ENCODE assay signal across 9 cellular contexts in the genomic region with DNA sequence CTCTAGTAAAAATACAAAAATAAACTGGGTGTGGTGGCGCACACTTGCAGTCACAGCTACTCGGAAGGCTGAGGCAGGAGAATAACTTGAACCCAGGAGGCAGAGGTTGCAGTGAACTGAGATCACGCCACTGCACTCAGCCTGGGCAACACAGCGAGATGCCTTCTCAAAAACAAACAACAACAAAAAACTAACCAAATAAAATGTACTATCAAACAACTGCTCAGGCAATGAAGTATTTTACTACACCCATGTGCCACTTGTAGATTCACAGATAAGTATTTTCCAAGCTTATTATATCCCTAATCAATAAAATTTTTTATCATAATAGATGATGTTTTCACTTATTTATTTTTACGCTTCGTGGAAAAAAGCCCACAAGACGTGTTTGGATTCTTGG. TPM values are rescaled to one million over a fixed set of nuclear protein-coding genes. Genes with fewer than 3 reads are reported as not detected.
DNase-seq lines count a peak whose midpoint lies in the region; ATAC-seq, FAIRE-seq and TF ChIP-seq lines count a peak whose summit lies in the region.
"Had no signal": no experiment of that assay in that cellular context is flagged by ENCODE, and none has a peak within 500 bp of the region (broad histone marks: within the 10 kb centered on the region; RNA-seq: fewer than 3 reads in every experiment).

No MANE protein-coding gene starts in this region.

- H3K27me3 Mint-ChIP-seq in HFFc6 (ENCODE audit: insufficient read depth), result no peaks in the 10 kb centered on the region; the same call in 1 of the 2 replicates
- no peaks in the 10 kb centered on the region for H3K27me3 Mint-ChIP-seq in activated CD8-positive, alpha-beta T cell treated with anti-CD3 and anti-CD28 coated beads, Interleukin-2, amount 10 ng/mL, durations not matched to agents 7 days and 5 days (ENCODE audit: low read depth)

- no peaks in the 10 kb centered on the region for H3K4me1 ChIP-seq in iPS-15b (ENCODE audit: control insufficient read depth, insufficient read depth, low read length)

- H3K4me3 ChIP-seq in iPS-15b (ENCODE audit: low read depth, low read length), result peak overlapping the region; percentile 87

- no peak overlapping the region for H3K9ac ChIP-seq in iPS-15b (ENCODE audit: low read depth, low read length)

- DNase-seq in HFFc6 (no peak), globus pallidus (ENCODE audit: low spot score) (no peak), HTR-8/SVneo (ENCODE audit: insufficient read length, low spot score) (no peak), frontal cortex (ENCODE audit: low spot score in 2 of 2) (no peak), sciatic nerve (ENCODE audit: low spot score) (no peak)
- DNase-seq in activated CD8-positive, alpha-beta T cell treated with anti-CD3 and anti-CD28 coated beads, Interleukin-2, amount 10 ng/mL, durations not matched to agents 7 days and 5 days, result no peak
- DNase-seq in stimulated activated effector memory CD8-positive, alpha-beta T cell treated with anti-CD3 and anti-CD28 coated beads, Interleukin-12 subunit alpha, Interleukin-12 subunit beta, amount 100 ng/mL, for 72 hours (ENCODE audit: low spot score in 2 of 2), result peak in 1 of 2 donors; percentile 55

- no peaks in the 10 kb centered on the region for H3K36me3 ChIP-seq in iPS-15b (ENCODE audit: control insufficient read depth, insufficient read depth, low read length)

- peaks cover 15% of the 10 kb centered on the region for H3K4me1 Mint-ChIP-seq in HFFc6 (ENCODE audit: low read depth)
- peaks cover 18% of the 10 kb centered on the region for H3K4me1 Mint-ChIP-seq in activated CD8-positive, alpha-beta T cell treated with anti-CD3 and anti-CD28 coated beads, Interleukin-2, amount 10 ng/mL, durations not matched to agents 7 days and 5 days (ENCODE audit: low read depth)
- peaks cover 6% of the 10 kb centered on the region for H3K4me1 Mint-ChIP-seq in stimulated activated effector memory CD8-positive, alpha-beta T cell treated with anti-CD3 and anti-CD28 coated beads, Interleukin-12 subunit alpha, Interleukin-12 subunit beta, amount 100 ng/mL, for 72 hours

- no peak for FAIRE-seq in HTR-8/SVneo (lab: Jason Lieb, UNC)
- no peak for FAIRE-seq in frontal cortex (lab: Jason Lieb, UNC)
- FAIRE-seq: urothelium cell line had no signal

- H3K27me3 ChIP-seq in iPS-15b (ENCODE audit: control insufficient read depth, insufficient read depth, low read length), result no peaks in the 10 kb centered on the region

- intact Hi-C loops in sciatic nerve (cut with DNase I), result no loop called here

- H3K9me3 Mint-ChIP-seq in HFFc6, result no peaks in the 10 kb centered on the region
- no peaks in the 10 kb centered on the region for H3K9me3 Mint-ChIP-seq in activated CD8-positive, alpha-beta T cell treated with anti-CD3 and anti-CD28 coated beads, Interleukin-2, amount 10 ng/mL, durations not matched to agents 7 days and 5 days (ENCODE audit: insufficient read depth)
- H3K9me3 Mint-ChIP-seq in stimulated activated effector memory CD8-positive, alpha-beta T cell treated with anti-CD3 and anti-CD28 coated beads, Interleukin-12 subunit alpha, Interleukin-12 subunit beta, amount 100 ng/mL, for 72 hours, result no peaks in the 10 kb centered on the region

- POLR2A ChIA-PET in activated CD8-positive, alpha-beta T cell treated with anti-CD3 and anti-CD28 coated beads, Interleukin-2, amount 10 ng/mL, durations not matched to agents 7 days and 5 days (lab: Charles Lee), result interaction anchor here (3.1 kb wide), 1 partner anchor 31 kb away, joined by 16 read pairs; a partner anchor contains a TSS

- no peaks in the 10 kb centered on the region for H3K9me3 ChIP-seq in iPS-15b (ENCODE audit: control insufficient read depth, insufficient read depth, low read length)

- CTCF ChIA-PET in activated CD8-positive, alpha-beta T cell treated with anti-CD3 and anti-CD28 coated beads, Interleukin-2, amount 10 ng/mL, durations not matched to agents 7 days and 5 days (lab: Charles Lee), result interaction anchor here (1.5 kb wide), 1 partner anchor 457 kb away, joined by 4 read pairs; a partner anchor contains a TSS

- ATAC-seq in activated CD8-positive, alpha-beta T cell treated with anti-CD3 and anti-CD28 coated beads, Interleukin-2, amount 10 ng/mL, durations not matched to agents 7 days and 5 days, result no peak
- no peak for ATAC-seq in stimulated activated effector memory CD8-positive, alpha-beta T cell treated with anti-CD3 and anti-CD28 coated beads, Interleukin-12 subunit alpha, Interleukin-12 subunit beta, amount 100 ng/mL, for 72 hours
- no peak for ATAC-seq in sciatic nerve

- H3K4me3 Mint-ChIP-seq in HFFc6, result peak overlapping the region; percentile 97
- H3K4me3 Mint-ChIP-seq in activated CD8-positive, alpha-beta T cell treated with anti-CD3 and anti-CD28 coated beads, Interleukin-2, amount 10 ng/mL, durations not matched to agents 7 days and 5 days, result peak overlapping the region; percentile 97
- H3K4me3 Mint-ChIP-seq in stimulated activated effector memory CD8-positive, alpha-beta T cell treated with anti-CD3 and anti-CD28 coated beads, Interleukin-12 subunit alpha, Interleukin-12 subunit beta, amount 100 ng/mL, for 72 hours, result peak overlapping the region; percentile 91

- TF ChIP-seq CTCF in HFFc6 (IDR thresholded peaks at IDR 0.05), result no peak

- no peaks in the 10 kb centered on the region for H3K36me3 Mint-ChIP-seq in HFFc6 (ENCODE audit: low read depth)
- H3K36me3 Mint-ChIP-seq in activated CD8-positive, alpha-beta T cell treated with anti-CD3 and anti-CD28 coated beads, Interleukin-2, amount 10 ng/mL, durations not matched to agents 7 days and 5 days (ENCODE audit: low read depth), result peaks cover 5% of the 10 kb centered on the region
- no peaks in the 10 kb centered on the region for H3K36me3 Mint-ChIP-seq in stimulated activated effector memory CD8-positive, alpha-beta T cell treated with anti-CD3 and anti-CD28 coated beads, Interleukin-12 subunit alpha, Interleukin-12 subunit beta, amount 100 ng/mL, for 72 hours

- H3K27ac Mint-ChIP-seq in HFFc6, result peak overlapping the region; percentile 100
- peak overlapping the region; percentile 100 for H3K27ac Mint-ChIP-seq in activated CD8-positive, alpha-beta T cell treated with anti-CD3 and anti-CD28 coated beads, Interleukin-2, amount 10 ng/mL, durations not matched to agents 7 days and 5 days
- peak overlapping the region; percentile 98 for H3K27ac Mint-ChIP-seq in stimulated activated effector memory CD8-positive, alpha-beta T cell treated with anti-CD3 and anti-CD28 coated beads, Interleukin-12 subunit alpha, Interleukin-12 subunit beta, amount 100 ng/mL, for 72 hours

RNA-seq across cellular contexts. Expression of a gene that starts 0.9 kb away (rescaled TPM):
- total RNA-seq in HFFc6 (2021; fragmentation: NEBNext Ultra II Directional; extraction: Animal tissue kit (Norgen Biotek cat#: 25700)), result under 1 TPM in 5 of 6 experiments, not detected in 1; 0.47 to 0.69 (median 0.51) TPM
- total RNA-seq in activated CD8-positive, alpha-beta T cell treated with anti-CD3 and anti-CD28 coated beads, Interleukin-2, amount 10 ng/mL, durations not matched to agents 7 days and 5 days, result under 1 TPM; 0.74 to 0.83 TPM
- total RNA-seq in frontal cortex (0.41 TPM), sciatic nerve (1.7 TPM)

RNA-seq across cellular contexts. Expression of a gene that starts 31.8 kb away (rescaled TPM):
- 10 to 100 TPM; 24.1 to 50.4 (median 43.3) TPM for total RNA-seq in HFFc6 (2021; fragmentation: NEBNext Ultra II Directional; extraction: Animal tissue kit (Norgen Biotek cat#: 25700))
- 10 to 100 TPM; 27.6 to 31.5 TPM for total RNA-seq in activated CD8-positive, alpha-beta T cell treated with anti-CD3 and anti-CD28 coated beads, Interleukin-2, amount 10 ng/mL, durations not matched to agents 7 days and 5 days
- total RNA-seq in frontal cortex, result 5.7 TPM
- 37.0 TPM for total RNA-seq in sciatic nerve
